Comparison of ENCODE assay signal across 8 cellular contexts in genomic region chr18:55320399-55321255, GRCh38.
DNase-seq lines count a peak whose midpoint lies in the region; ATAC-seq and TF ChIP-seq lines count a peak whose summit lies in the region.

No MANE protein-coding gene starts in this region.

- H3K4me1 ChIP-seq in esophagus squamous epithelium: peaks cover 3 to 53% (median 4%) of the 10 kb centered on the region in 3 donors

- H3K9me3 ChIP-seq in esophagus squamous epithelium: no peaks in the 10 kb centered on the region

- no peaks in the 10 kb centered on the region for H3K27me3 ChIP-seq in GM06990 (replicated peaks; ENCODE audit: control insufficient read depth, insufficient read depth, low read length)
- H3K27me3 ChIP-seq in esophagus squamous epithelium: no peaks in the 10 kb centered on the region

- 35 to 54% methylated on average over 9 of the region's 9 CpGs for WGBS in esophagus squamous epithelium, 2 donors

- no peak for ATAC-seq in GM21447 (IDR thresholded peaks at IDR 0.05; ENCODE audit: unreplicated experiment)
- no peak for ATAC-seq in GM21423 (IDR thresholded peaks at IDR 0.05; ENCODE audit: unreplicated experiment)

- no peaks in the 10 kb centered on the region for H3K36me3 ChIP-seq in GM06990 (ENCODE audit: control insufficient read depth, insufficient read depth, low read length)
- no peaks in the 10 kb centered on the region for H3K36me3 ChIP-seq in esophagus squamous epithelium

- intact Hi-C loops in esophagus squamous epithelium (cut with DNase I): no loop called here

- H3K4me3 ChIP-seq in GM06990 (replicated peaks; ENCODE audit: low read depth, low read length) (peak overlapping the region; percentile 91), esophagus squamous epithelium (peak overlapping the region; percentile 46 to 78 (median 57)), skeletal muscle cell (ENCODE audit: low read depth, low read length) (peak overlapping the region; percentile 60)

- no peak for TF ChIP-seq POLR2A in esophagus squamous epithelium (IDR thresholded peaks at IDR 0.05)

- TF ChIP-seq CTCF in GM06990 (IDR thresholded peaks at IDR 0.05; ENCODE audit: insufficient read depth, low read length, poor library complexity, severe bottlenecking) (no peak), esophagus squamous epithelium (IDR thresholded peaks at IDR 0.05) (no peak)

- H3K27ac ChIP-seq in esophagus squamous epithelium: peak overlapping the region; percentile 83 to 97 (median 89)

- no peak for DNase-seq in GM06990 (ENCODE audit: extremely low read depth, insufficient read length)
- peak; percentile 35 for DNase-seq in NCI-H446 treated with DMSO at 0.1 percent for 48 hours (lab: John Stamatoyannopoulos, UW)
- DNase-seq in esophagus squamous epithelium (lab: John Stamatoyannopoulos, UW): no peak
- no peak for DNase-seq in skeletal muscle cell (ENCODE audit: low read depth)
- no peak for DNase-seq in stimulated activated CD4-positive, alpha-beta T cell treated with anti-CD3 and anti-CD28 coated beads, Interleukin-2, amount 100 ng/mL, for 48 hours
- DNase-seq in GDM1 (lab: John Stamatoyannopoulos, UW): no peak
